Comparison of ENCODE assay signal across 17 cellular contexts in the genomic region with DNA sequence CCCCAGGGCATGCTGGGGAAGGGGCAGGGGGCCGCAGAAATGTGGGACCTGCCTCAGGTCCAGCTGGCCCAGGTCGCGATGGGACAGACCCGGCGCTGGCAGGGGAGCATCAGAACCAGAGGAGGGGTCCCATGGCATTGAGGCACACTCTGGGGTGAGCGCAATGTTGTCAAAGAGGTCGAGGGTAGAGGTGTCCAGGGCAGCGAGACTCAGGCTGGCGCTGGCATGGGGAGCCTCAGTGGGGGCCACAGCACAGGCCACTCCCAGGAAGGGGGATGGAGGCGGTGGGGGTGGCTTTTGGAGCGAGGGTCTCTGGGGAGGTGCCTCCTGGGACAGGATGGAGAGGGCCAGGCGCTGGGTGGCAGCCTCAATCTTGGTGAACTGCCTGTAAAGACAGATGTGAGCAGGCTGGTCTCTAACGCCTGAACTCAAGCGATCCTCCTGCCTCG. TPM values are rescaled to one million over a fixed set of nuclear protein-coding genes. Genes with fewer than 3 reads are reported as not detected.
DNase-seq lines count a peak whose midpoint lies in the region; ATAC-seq and TF ChIP-seq lines count a peak whose summit lies in the region.
"Had no signal": no experiment of that assay in that cellular context is flagged by ENCODE, and none has a peak within 500 bp of the region (broad histone marks: within the 10 kb centered on the region; RNA-seq: fewer than 3 reads in every experiment).

No MANE protein-coding gene starts in this region.

- no peaks in the 10 kb centered on the region for H3K27me3 ChIP-seq in ascending aorta

- H3K4me1 ChIP-seq in ascending aorta = peaks cover 0 to 11% of the 10 kb centered on the region in 2 donors

- no peak overlapping the region for H3K4me3 ChIP-seq in ascending aorta
- H3K4me3 ChIP-seq: SK-N-MC had no signal

- no peak for TF ChIP-seq CTCF in ascending aorta (IDR thresholded peaks at IDR 0.05)

- peak; percentile 24 for DNase-seq in DMS53 (lab: John Stamatoyannopoulos, UW)
- no peak for DNase-seq in DMS53 treated with DMSO at 0.1 percent for 48 hours (lab: John Stamatoyannopoulos, UW; ENCODE audit: unreplicated experiment)
- peak; percentile 50 for DNase-seq in ecto neural progenitor cell (ENCODE audit: low spot score)
- DNase-seq in sciatic nerve (ENCODE audit: low spot score) = peak; percentile 60
- no peak for DNase-seq in ascending aorta (ENCODE audit: low spot score in 2 of 2)
- no peak for DNase-seq in GM19238 (ENCODE audit: insufficient read length, low spot score)
- DNase-seq: Caco-2, GDM1, GOT3, HFFc6, NCI-H1092 treated with DMSO at 0.1 percent for 48 hours, NCI-H187, NCI-H748 treated with DMSO at 0.1 percent for 48 hours had no signal

- no peaks in the 10 kb centered on the region for H3K36me3 ChIP-seq in ascending aorta

- H3K27ac ChIP-seq in ascending aorta = no peak overlapping the region
- H3K27ac ChIP-seq: C4-2B, KMS-11, SK-N-MC had no signal

- ATAC-seq in sciatic nerve = no peak

- intact Hi-C loops in sciatic nerve (cut with DNase I) = no loop called here
- intact Hi-C loops in ascending aorta (cut with DNase I) = loop anchor here (5.0 kb wide), 2 partner anchors 159 to 181 kb away; partner anchors contain the start of genes BRSK1, HSPBP1 and ZNF784

- H3K9me3 ChIP-seq in ascending aorta = no peaks in the 10 kb centered on the region
- H3K9me3 ChIP-seq: Caco-2 had no signal

RNA-seq across cellular contexts. Expression of gene C19orf85, which starts 0.9 kb away (rescaled TPM):
- total RNA-seq in sciatic nerve (not detected), ascending aorta (not detected)
- total RNA-seq: Caco-2, HFFc6 had no signal

RNA-seq across cellular contexts. Expression of gene ISOC2, which starts 2.2 kb away (rescaled TPM):
- 35.7 TPM for total RNA-seq in sciatic nerve
- total RNA-seq in ascending aorta = 96.7 TPM

RNA-seq across cellular contexts. Expression of gene ZNF628, which starts 12.8 kb away (rescaled TPM):
- total RNA-seq in sciatic nerve (9.0 TPM), ascending aorta (13.2 TPM)

RNA-seq across cellular contexts. Expression of gene SHISA7, which starts 20.5 kb away (rescaled TPM):
- total RNA-seq in sciatic nerve (9.0 TPM), ascending aorta (0.85 TPM)
- total RNA-seq: Caco-2, HFFc6, MCF 10A had no signal

RNA-seq across cellular contexts. Expression of gene NAT14, which starts 21.4 kb away (rescaled TPM):
- total RNA-seq in sciatic nerve (11.5 TPM), ascending aorta (21.6 TPM)

Comparison
In these comparisons a context has a peak if more than half of its experiments do, and no peak if none do; other contexts are left out.
1. DNase-seq: peak in DMS53 (single experiment), ecto neural progenitor cell (single experiment) and sciatic nerve (single experiment); none in DMS53 treated with DMSO at 0.1 percent for 48 hours (single experiment), ascending aorta (0 of 2) and GM19238 (single experiment).